In the genomic region with DNA sequence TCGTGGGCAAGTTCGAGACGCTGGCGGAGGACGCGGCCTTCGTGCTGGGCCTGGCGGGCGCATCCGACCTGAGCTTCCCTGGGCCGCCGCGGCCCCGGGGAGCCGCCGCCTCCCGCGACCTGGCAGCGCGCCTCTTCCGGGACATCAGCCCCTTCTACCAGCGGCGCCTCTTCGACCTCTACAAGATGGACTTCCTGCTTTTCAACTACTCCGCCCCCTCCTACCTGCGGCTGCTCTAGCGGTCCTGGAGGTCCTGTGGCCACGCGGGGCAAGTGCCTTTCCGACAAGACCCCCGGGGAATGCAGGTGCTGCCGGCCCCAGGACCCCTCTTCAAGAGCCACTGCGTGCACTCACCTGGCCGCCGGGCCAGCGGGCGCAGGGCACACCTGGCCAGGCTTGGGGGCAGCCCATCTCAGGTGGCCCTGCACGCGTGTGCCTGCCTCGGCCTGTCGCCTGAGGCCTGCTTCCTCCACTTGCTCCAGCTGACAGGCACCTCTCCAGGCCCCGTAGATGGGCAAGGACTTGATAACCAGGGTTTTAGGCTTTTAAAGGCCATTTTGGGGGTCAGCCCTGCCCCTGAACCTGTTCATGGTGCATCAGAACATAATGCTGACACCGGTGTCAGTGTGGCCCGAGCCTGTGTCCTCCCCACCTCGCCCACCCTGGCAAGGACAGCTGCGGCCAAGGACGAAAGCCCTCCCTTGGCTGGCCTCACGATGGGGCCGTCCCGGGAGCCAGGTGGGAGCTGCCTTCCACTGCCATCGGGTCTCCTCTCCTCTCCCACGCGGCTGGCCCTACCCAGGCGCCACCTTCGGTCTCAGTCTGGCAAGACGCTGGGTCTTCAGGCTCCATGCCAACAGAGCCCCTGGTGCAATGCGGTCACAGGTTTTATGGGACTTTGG, we compare ENCODE assay signal across 2 cellular contexts.
TF ChIP-seq lines count a peak whose summit lies in the region.

No MANE protein-coding gene starts in this region.

TF ChIP-seq in K562, 482 proteins besides CTCF, POLR2A, EP300 and RAD21:
- TF ChIP-seq, protein P1, sequence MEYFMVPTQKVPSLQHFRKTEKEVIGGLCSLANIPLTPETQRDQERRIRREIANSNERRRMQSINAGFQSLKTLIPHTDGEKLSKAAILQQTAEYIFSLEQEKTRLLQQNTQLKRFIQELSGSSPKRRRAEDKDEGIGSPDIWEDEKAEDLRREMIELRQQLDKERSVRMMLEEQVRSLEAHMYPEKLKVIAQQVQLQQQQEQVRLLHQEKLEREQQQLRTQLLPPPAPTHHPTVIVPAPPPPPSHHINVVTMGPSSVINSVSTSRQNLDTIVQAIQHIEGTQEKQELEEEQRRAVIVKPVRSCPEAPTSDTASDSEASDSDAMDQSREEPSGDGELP (CRISPR knock-in tag; IDR thresholded peaks at IDR 0.05; ENCODE audit: borderline replicate concordance): no peak
- TF ChIP-seq, protein P2, sequence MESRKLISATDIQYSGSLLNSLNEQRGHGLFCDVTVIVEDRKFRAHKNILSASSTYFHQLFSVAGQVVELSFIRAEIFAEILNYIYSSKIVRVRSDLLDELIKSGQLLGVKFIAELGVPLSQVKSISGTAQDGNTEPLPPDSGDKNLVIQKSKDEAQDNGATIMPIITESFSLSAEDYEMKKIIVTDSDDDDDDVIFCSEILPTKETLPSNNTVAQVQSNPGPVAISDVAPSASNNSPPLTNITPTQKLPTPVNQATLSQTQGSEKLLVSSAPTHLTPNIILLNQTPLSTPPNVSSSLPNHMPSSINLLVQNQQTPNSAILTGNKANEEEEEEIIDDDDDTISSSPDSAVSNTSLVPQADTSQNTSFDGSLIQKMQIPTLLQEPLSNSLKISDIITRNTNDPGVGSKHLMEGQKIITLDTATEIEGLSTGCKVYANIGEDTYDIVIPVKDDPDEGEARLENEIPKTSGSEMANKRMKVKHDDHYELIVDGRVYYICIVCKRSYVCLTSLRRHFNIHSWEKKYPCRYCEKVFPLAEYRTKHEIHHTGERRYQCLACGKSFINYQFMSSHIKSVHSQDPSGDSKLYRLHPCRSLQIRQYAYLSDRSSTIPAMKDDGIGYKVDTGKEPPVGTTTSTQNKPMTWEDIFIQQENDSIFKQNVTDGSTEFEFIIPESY (CRISPR knock-in tag; IDR thresholded peaks at IDR 0.05): peak; percentile 46; the same call in 1 of the 2 replicates

TF ChIP-seq in HepG2, 621 proteins besides CTCF, POLR2A, EP300 and RAD21:
- TF ChIP-seq THYN1 (CRISPR knock-in tag; IDR thresholded peaks at IDR 0.05; ENCODE audit: borderline replicate concordance, low read depth) (no peak), ZNF703 (CRISPR knock-in tag; IDR thresholded peaks at IDR 0.05; ENCODE audit: borderline replicate concordance) (no peak), ZNF17 (CRISPR knock-in tag; IDR thresholded peaks at IDR 0.05) (no peak), AGO2 (optimal IDR thresholded peaks at IDR 0.05; ENCODE audit: low read depth, low read length) (peak; percentile 88), SATB2 (CRISPR knock-in tag; IDR thresholded peaks at IDR 0.05) (no peak), XBP1 (CRISPR knock-in tag; IDR thresholded peaks at IDR 0.05) (no peak), KMT2A (CRISPR knock-in tag; IDR thresholded peaks at IDR 0.05) (no peak), NFIC (IDR thresholded peaks at IDR 0.05; ENCODE audit: low read length) (no peak)
